8 cellular contexts compared by ENCODE assay signal in genomic region chr19:45403781-45404556, GRCh38. TPM values are rescaled to one million over a fixed set of nuclear protein-coding genes. Genes with fewer than 3 reads are reported as not detected.
DNase-seq lines count a peak whose midpoint lies in the region; ATAC-seq and TF ChIP-seq lines count a peak whose summit lies in the region.

No MANE protein-coding gene starts in this region.

- peaks cover 51% of the 10 kb centered on the region for H3K4me1 Mint-ChIP-seq in stimulated activated effector memory CD8-positive, alpha-beta T cell treated with anti-CD3 and anti-CD28 coated beads, Interleukin-12 subunit alpha, Interleukin-12 subunit beta, amount 100 ng/mL, for 72 hours

- peak; percentile 8 for ATAC-seq in left lung
- peak; percentile 50 for ATAC-seq in stimulated activated effector memory CD8-positive, alpha-beta T cell treated with anti-CD3 and anti-CD28 coated beads, Interleukin-12 subunit alpha, Interleukin-12 subunit beta, amount 100 ng/mL, for 72 hours
- ATAC-seq in GM18498 (IDR thresholded peaks at IDR 0.05; ENCODE audit: unreplicated experiment), result no peak

- peaks cover 22% of the 10 kb centered on the region for H3K4me1 ChIP-seq in HUES48 (ENCODE audit: control insufficient read depth, insufficient read depth, low read length)
- peaks cover 4 to 16% of the 10 kb centered on the region in 2 donors for H3K4me1 ChIP-seq in breast epithelium
- H3K4me1 ChIP-seq in left lung, result peaks cover 30 to 64% of the 10 kb centered on the region in 2 donors

- H3K27me3 ChIP-seq in HUES48 (ENCODE audit: control insufficient read depth, insufficient read depth, low read length), result no peaks in the 10 kb centered on the region; the same call in 1 of the 2 replicates
- no peaks in the 10 kb centered on the region for H3K27me3 ChIP-seq in breast epithelium
- peaks cover 0 to 41% of the 10 kb centered on the region in 2 donors for H3K27me3 ChIP-seq in left lung

- peak overlapping the region; percentile 98 for H3K27ac Mint-ChIP-seq in stimulated activated effector memory CD8-positive, alpha-beta T cell treated with anti-CD3 and anti-CD28 coated beads, Interleukin-12 subunit alpha, Interleukin-12 subunit beta, amount 100 ng/mL, for 72 hours

- H3K27ac ChIP-seq in HUES48 (ENCODE audit: low read depth, low read length) (peak overlapping the region; percentile 98), breast epithelium (peak overlapping the region; percentile 97 to 99), left lung (peak overlapping the region; percentile 92 to 95)

- peaks cover 33% of the 10 kb centered on the region for H3K36me3 Mint-ChIP-seq in stimulated activated effector memory CD8-positive, alpha-beta T cell treated with anti-CD3 and anti-CD28 coated beads, Interleukin-12 subunit alpha, Interleukin-12 subunit beta, amount 100 ng/mL, for 72 hours

- H3K9me3 ChIP-seq in HUES48 (ENCODE audit: control insufficient read depth, insufficient read depth, low read length) (no peaks in the 10 kb centered on the region), breast epithelium (no peaks in the 10 kb centered on the region), left lung (no peaks in the 10 kb centered on the region)

- H3K4me3 ChIP-seq in HUES48 (ENCODE audit: low read depth, low read length) (peak overlapping the region; percentile 86), breast epithelium (peak overlapping the region; percentile 61 to 80 (median 66)), left lung (peak overlapping the region; percentile 70 to 89)

- H3K36me3 ChIP-seq in HUES48 (ENCODE audit: control insufficient read depth, insufficient read depth, low read length) (peaks cover 10% of the 10 kb centered on the region), breast epithelium (no peaks in the 10 kb centered on the region), left lung (peaks cover 0 to 2% of the 10 kb centered on the region in 2 donors)

- H3K9ac ChIP-seq in HUES48 (ENCODE audit: low read depth, low read length), result no peak overlapping the region

- no peaks in the 10 kb centered on the region for H3K9me3 Mint-ChIP-seq in stimulated activated effector memory CD8-positive, alpha-beta T cell treated with anti-CD3 and anti-CD28 coated beads, Interleukin-12 subunit alpha, Interleukin-12 subunit beta, amount 100 ng/mL, for 72 hours

- intact Hi-C loops in breast epithelium (cut with DNase I; ENCODE audit: low total_unique reads), result no loop called here
- intact Hi-C loops in left lung (cut with DNase I), result no loop called here

- peak overlapping the region; percentile 87 for H3K4me3 Mint-ChIP-seq in stimulated activated effector memory CD8-positive, alpha-beta T cell treated with anti-CD3 and anti-CD28 coated beads, Interleukin-12 subunit alpha, Interleukin-12 subunit beta, amount 100 ng/mL, for 72 hours

- peak; percentile 6 to 47 (median 18) for TF ChIP-seq CTCF in breast epithelium (IDR thresholded peaks at IDR 0.05)
- TF ChIP-seq CTCF in left lung (IDR thresholded peaks at IDR 0.05), result peak; percentile 28 to 39

- TF ChIP-seq POLR2A in breast epithelium (IDR thresholded peaks at IDR 0.05), result no peak

- DNase-seq in COLO668 (lab: John Stamatoyannopoulos, UW; ENCODE audit: unreplicated experiment), result peak; percentile 79
- DNase-seq in T-helper 9 cell, result peak; percentile 54
- DNase-seq in breast epithelium (ENCODE audit: low spot score in 2 of 2), result peak; percentile 72 to 81
- DNase-seq in left lung, result peak; percentile 67 to 85
- peak; percentile 61 to 86 for DNase-seq in stimulated activated effector memory CD8-positive, alpha-beta T cell treated with anti-CD3 and anti-CD28 coated beads, Interleukin-12 subunit alpha, Interleukin-12 subunit beta, amount 100 ng/mL, for 72 hours (ENCODE audit: low spot score in 2 of 2)
- no peak for DNase-seq in superior temporal gyrus (ENCODE audit: extremely low spot score)

RNA-seq across cellular contexts. Expression of gene PPP1R13L, which starts 0.9 kb away (rescaled TPM):
- total RNA-seq in breast epithelium (10 to 100 TPM in 2 of 3 donors, 1 to 10 TPM in 1; 3.4 to 45.1 (median 34.7) TPM), left lung (10 to 100 TPM; 30.0 to 51.4 TPM)

RNA-seq across cellular contexts. Expression of gene POLR1G, which starts 2.5 kb away (rescaled TPM):
- total RNA-seq in breast epithelium (1 to 10 TPM; 2.6 to 6.9 (median 5.3) TPM), left lung (1 to 10 TPM; 4.8 to 6.0 TPM)

RNA-seq across cellular contexts. Expression of gene ERCC1, which starts 19.7 kb away (rescaled TPM):
- total RNA-seq in breast epithelium, result 10 to 100 TPM; 89.9 to 96.7 (median 91.2) TPM
- 10 to 100 TPM; 56.1 to 57.8 TPM for total RNA-seq in left lung

RNA-seq across cellular contexts. Expression of gene ERCC2, which starts 33.6 kb away (rescaled TPM):
- total RNA-seq in breast epithelium (10 to 100 TPM in 1 of 3 donors, 1 to 10 TPM in 2; 6.4 to 11.5 (median 9.5) TPM), left lung (10 to 100 TPM; 21.2 to 23.5 TPM)
